8 cellular contexts compared by ENCODE assay signal in the genomic region with DNA sequence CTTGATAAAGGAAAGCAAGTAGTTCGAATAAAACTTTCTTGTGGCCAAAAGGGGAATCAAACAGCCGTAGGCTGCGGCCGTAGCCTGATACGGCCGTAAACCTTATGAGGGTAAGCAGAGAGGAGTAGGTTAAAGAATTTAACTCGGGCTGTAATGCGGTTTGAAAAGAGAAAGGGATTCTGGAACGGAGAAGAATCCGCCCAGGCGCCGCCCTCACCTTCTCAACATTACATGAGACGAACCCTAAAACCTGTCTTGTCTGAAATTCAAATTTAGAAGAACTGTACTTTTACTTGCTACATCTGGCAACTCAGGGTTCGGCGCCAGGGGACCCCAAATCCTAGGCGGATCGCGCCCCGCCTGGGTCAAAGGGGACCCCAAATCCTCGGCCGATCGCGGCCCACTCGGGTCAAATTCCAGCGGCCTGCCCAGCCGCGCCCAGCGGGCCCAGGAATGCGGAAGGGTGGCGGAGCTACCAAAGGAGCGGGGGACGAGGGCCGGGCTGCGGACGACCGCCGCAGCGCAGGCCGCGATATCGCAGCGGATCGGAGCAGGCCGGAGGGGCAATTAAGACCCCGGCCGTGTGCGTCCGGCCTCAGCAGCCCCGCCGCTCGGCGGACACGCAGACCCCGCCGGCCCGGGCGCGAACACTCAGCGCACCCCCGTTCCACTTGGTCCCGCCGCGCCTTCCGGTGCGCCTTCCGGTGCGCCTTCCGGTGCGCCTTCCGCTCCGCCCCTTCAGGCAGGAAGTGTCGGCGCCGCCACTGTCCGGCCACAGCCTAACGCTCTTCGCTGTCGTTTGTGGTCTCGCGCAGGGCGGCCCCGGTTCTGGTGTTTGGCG. TPM values are rescaled to one million over a fixed set of nuclear protein-coding genes. Genes with fewer than 3 reads are reported as not detected.
DNase-seq lines count a peak whose midpoint lies in the region; ATAC-seq lines count a peak whose summit lies in the region.

A gene (plus strand): TSS at position 741 of the 841 bp plus-strand sequence. CDS start 10,766 bp downstream, outside the sequence.

- peaks cover 8% of the 10 kb centered on the region for H3K36me3 ChIP-seq in ectodermal cell (ENCODE audit: control insufficient read depth, insufficient read depth, low read length)

- CTCF ChIA-PET in activated CD4-positive, alpha-beta memory T cell treated with anti-CD3 and anti-CD28 coated beads, Interleukin-2, amount 10 ng/mL, durations not matched to agents 7 days and 5 days (lab: Charles Lee) = interaction anchor here (0.6 to 2.5 kb wide), 5 partner anchors 12 to 821 kb away, joined by 3 to 16 read pairs (median 4); a partner anchor contains a TSS

- WGBS in ectodermal cell, 2 experiments = 0% methylated on average over 83 of the region's 83 CpGs

- H3K4me3 Mint-ChIP-seq in activated CD4-positive, alpha-beta memory T cell treated with anti-CD3 and anti-CD28 coated beads, Interleukin-2, amount 10 ng/mL, durations not matched to agents 7 days and 5 days = peak within 1 kb of the TSS; percentile 89

- ATAC-seq in GM18909 (IDR thresholded peaks at IDR 0.05; ENCODE audit: poor library complexity, unreplicated experiment) (peak; percentile 88), HG03159 (IDR thresholded peaks at IDR 0.05; ENCODE audit: unreplicated experiment) (peak; percentile 85)

- DNase-seq in Ammon's horn (ENCODE audit: low spot score) (peak; percentile 84), NCI-H526 treated with DMSO at 0.1 percent for 48 hours (lab: John Stamatoyannopoulos, UW) (peak; percentile 29), lung microvascular endothelial cell (ENCODE audit: low read depth in 2 of 2) (peak; percentile 88)
- peak; percentile 86 for DNase-seq in activated CD4-positive, alpha-beta memory T cell treated with anti-CD3 and anti-CD28 coated beads, Interleukin-2, amount 10 ng/mL, durations not matched to agents 7 days and 5 days
- DNase-seq in stimulated activated CD4-positive, alpha-beta T cell treated with anti-CD3 and anti-CD28 coated beads, TNF-alpha, amount 100 ng/mL, for 48 hours (ENCODE audit: low read depth in 3 of 3) = peak; percentile 53 to 75 (median 62)

- H3K4me3 ChIP-seq in ectodermal cell (ENCODE audit: insufficient read depth, low read depth, low read length) = peak within 1 kb of the TSS; percentile 76

- H3K27me3 ChIP-seq in ectodermal cell (ENCODE audit: control insufficient read depth, insufficient read depth, low read length, poor library complexity, severe bottlenecking) = no peaks in the 10 kb centered on the region

- POLR2A ChIA-PET in activated CD4-positive, alpha-beta memory T cell treated with anti-CD3 and anti-CD28 coated beads, Interleukin-2, amount 10 ng/mL, durations not matched to agents 7 days and 5 days (lab: Charles Lee) = interaction anchor here (0.7 to 3.5 kb wide), 24 partner anchors 12 to 688 kb away, joined by 3 to 292 read pairs (median 5); a partner anchor contains a TSS

- peak within 1 kb of the TSS; percentile 99 for H3K27ac Mint-ChIP-seq in activated CD4-positive, alpha-beta memory T cell treated with anti-CD3 and anti-CD28 coated beads, Interleukin-2, amount 10 ng/mL, durations not matched to agents 7 days and 5 days

- no peaks in the 10 kb centered on the region for H3K27me3 Mint-ChIP-seq in activated CD4-positive, alpha-beta memory T cell treated with anti-CD3 and anti-CD28 coated beads, Interleukin-2, amount 10 ng/mL, durations not matched to agents 7 days and 5 days

- peaks cover 71% of the 10 kb centered on the region for H3K4me1 Mint-ChIP-seq in activated CD4-positive, alpha-beta memory T cell treated with anti-CD3 and anti-CD28 coated beads, Interleukin-2, amount 10 ng/mL, durations not matched to agents 7 days and 5 days

- H3K4me1 ChIP-seq in ectodermal cell (ENCODE audit: control insufficient read depth, insufficient read depth, low read length) = peaks cover 9% of the 10 kb centered on the region

- no peaks in the 10 kb centered on the region for H3K9me3 Mint-ChIP-seq in activated CD4-positive, alpha-beta memory T cell treated with anti-CD3 and anti-CD28 coated beads, Interleukin-2, amount 10 ng/mL, durations not matched to agents 7 days and 5 days

- H3K9me3 ChIP-seq in ectodermal cell (ENCODE audit: control insufficient read depth, low read length) = no peaks in the 10 kb centered on the region

- H3K36me3 Mint-ChIP-seq in activated CD4-positive, alpha-beta memory T cell treated with anti-CD3 and anti-CD28 coated beads, Interleukin-2, amount 10 ng/mL, durations not matched to agents 7 days and 5 days (ENCODE audit: low read depth) = peaks cover 63% of the 10 kb centered on the region

- H3K27ac ChIP-seq in ectodermal cell (ENCODE audit: insufficient read depth, low read depth, low read length, poor library complexity, severe bottlenecking) = peak within 1 kb of the TSS; percentile 100

RNA-seq across cellular contexts. Expression of the gene that starts here (rescaled TPM):
- 100 to 1,000 TPM; 371 to 378 TPM for total RNA-seq in activated CD4-positive, alpha-beta memory T cell treated with anti-CD3 and anti-CD28 coated beads, Interleukin-2, amount 10 ng/mL, durations not matched to agents 7 days and 5 days
- 124 TPM for polyA plus RNA-seq in ectodermal cell (2013, experiment 1 of 4)
- polyA plus RNA-seq in ectodermal cell (2013, experiment 2 of 4) = 123 TPM
- 137 TPM for polyA plus RNA-seq in ectodermal cell (2013, experiment 3 of 4)
- 159 TPM for polyA plus RNA-seq in ectodermal cell (2013, experiment 4 of 4)
- total RNA-seq in lung microvascular endothelial cell = 736 and 834 TPM in 2 replicates

Comparison
In these comparisons a context has a peak if more than half of its experiments do, and no peak if none do; other contexts are left out.
1. Peak in every context shown above with its lines: DNase-seq, ATAC-seq, H3K4me3 ChIP-seq and H3K27ac ChIP-seq.
2. DNase-seq: peak in every context shown above with its lines; median percentile 88 in lung microvascular endothelial cell; 86 in activated CD4-positive, alpha-beta memory T cell treated with anti-CD3 and anti-CD28 coated beads, Interleukin-2, amount 10 ng/mL, durations not matched to agents 7 days and 5 days; 84 in Ammon's horn; 62 in stimulated activated CD4-positive, alpha-beta T cell treated with anti-CD3 and anti-CD28 coated beads, TNF-alpha, amount 100 ng/mL, for 48 hours; 29 in NCI-H526 treated with DMSO at 0.1 percent for 48 hours.